Comparison of ENCODE assay signal across 1 cellular context in the genomic region with DNA sequence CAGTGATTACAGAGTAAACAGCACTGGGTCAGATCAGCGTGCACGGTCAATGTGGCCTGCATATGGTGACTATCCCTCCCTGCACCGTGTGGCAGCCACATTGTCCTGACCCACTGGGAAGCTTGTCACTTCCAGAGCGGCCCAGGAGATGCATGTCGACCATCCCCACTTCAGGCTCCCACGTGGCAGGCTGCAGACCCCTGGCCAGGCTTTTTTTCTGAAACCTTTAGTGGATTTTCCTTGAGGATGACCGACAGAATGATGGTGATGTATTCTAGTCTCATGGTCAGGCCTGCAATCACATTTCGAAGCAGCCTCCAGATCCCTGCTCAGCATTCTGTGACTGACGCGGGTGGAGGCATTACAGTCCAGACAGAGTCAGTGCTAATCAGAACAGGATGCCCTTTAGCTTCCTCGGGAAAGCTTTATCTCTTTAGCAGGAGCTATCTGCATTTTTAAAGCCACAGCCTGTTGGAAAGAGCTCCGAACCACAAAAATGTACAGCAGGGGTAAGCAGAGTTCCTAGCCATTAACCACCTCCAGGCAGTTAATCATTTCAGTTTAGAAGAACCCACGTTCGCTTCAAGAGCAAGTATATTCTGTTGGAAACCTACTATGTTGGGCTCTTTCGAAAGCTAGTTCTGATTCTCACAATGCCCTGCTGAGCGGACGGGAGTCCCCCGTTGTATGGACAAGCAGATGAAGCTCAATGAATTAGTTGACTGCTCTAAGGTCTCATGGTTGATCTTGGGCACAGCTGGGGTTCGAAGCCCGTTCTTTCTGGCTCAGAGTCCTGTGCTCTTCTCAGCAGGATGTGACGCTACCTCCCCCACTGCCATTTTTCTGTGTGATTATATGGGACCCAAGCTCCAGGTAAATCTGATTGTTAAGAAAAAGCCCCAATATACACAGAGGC.
A peak's percentile ranks its signal among the peaks of the same experiment; 100 is the strongest.
TF ChIP-seq lines count a peak whose summit lies in the region.

No MANE protein-coding gene starts in this region.

TF ChIP-seq in K562, 482 proteins besides CTCF, POLR2A, EP300 and RAD21 (continued from another document and continues in another):
- TF ChIP-seq PPARD (CRISPR knock-in tag; IDR thresholded peaks at IDR 0.05) = no peak
- TF ChIP-seq ZNF79 (CRISPR knock-in tag; IDR thresholded peaks at IDR 0.05; ENCODE audit: low read depth) = 0 out of 2 replicates have a peak, but pooled peaks have one; percentile 32
- TF ChIP-seq, protein P1, sequence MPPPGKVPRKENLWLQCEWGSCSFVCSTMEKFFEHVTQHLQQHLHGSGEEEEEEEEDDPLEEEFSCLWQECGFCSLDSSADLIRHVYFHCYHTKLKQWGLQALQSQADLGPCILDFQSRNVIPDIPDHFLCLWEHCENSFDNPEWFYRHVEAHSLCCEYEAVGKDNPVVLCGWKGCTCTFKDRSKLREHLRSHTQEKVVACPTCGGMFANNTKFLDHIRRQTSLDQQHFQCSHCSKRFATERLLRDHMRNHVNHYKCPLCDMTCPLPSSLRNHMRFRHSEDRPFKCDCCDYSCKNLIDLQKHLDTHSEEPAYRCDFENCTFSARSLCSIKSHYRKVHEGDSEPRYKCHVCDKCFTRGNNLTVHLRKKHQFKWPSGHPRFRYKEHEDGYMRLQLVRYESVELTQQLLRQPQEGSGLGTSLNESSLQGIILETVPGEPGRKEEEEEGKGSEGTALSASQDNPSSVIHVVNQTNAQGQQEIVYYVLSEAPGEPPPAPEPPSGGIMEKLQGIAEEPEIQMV (tag; conservative IDR thresholded peaks at IDR 0.05; ENCODE audit: low read depth) = no peak
- TF ChIP-seq, protein P2, sequence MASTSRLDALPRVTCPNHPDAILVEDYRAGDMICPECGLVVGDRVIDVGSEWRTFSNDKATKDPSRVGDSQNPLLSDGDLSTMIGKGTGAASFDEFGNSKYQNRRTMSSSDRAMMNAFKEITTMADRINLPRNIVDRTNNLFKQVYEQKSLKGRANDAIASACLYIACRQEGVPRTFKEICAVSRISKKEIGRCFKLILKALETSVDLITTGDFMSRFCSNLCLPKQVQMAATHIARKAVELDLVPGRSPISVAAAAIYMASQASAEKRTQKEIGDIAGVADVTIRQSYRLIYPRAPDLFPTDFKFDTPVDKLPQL (IDR thresholded peaks at IDR 0.05; ENCODE audit: extremely low read depth, insufficient read length) = no peak
- no peak for TF ChIP-seq CBX2 (IDR thresholded peaks at IDR 0.05; ENCODE audit: insufficient read depth, low read length, poor library complexity, severe bottlenecking)
- no peak for TF ChIP-seq SNRNP70 (optimal IDR thresholded peaks at IDR 0.05; ENCODE audit: low read depth, low read length)
- TF ChIP-seq NBN (IDR thresholded peaks at IDR 0.05; ENCODE audit: low read depth) = no peak
- TF ChIP-seq ZNF780A (CRISPR knock-in tag; IDR thresholded peaks at IDR 0.05) = 0 out of 2 replicates have a peak, but pooled peaks have one; percentile 5
- TF ChIP-seq SMARCA4 (IDR thresholded peaks at IDR 0.05) = peak; percentile 59; the same call in 1 of the 2 replicates
- no peak for TF ChIP-seq ZNF347 (CRISPR knock-in tag; IDR thresholded peaks at IDR 0.05; ENCODE audit: low read depth)
- no peak for TF ChIP-seq PRMT5 (CRISPR knock-in tag; IDR thresholded peaks at IDR 0.05)
- TF ChIP-seq, protein P3, sequence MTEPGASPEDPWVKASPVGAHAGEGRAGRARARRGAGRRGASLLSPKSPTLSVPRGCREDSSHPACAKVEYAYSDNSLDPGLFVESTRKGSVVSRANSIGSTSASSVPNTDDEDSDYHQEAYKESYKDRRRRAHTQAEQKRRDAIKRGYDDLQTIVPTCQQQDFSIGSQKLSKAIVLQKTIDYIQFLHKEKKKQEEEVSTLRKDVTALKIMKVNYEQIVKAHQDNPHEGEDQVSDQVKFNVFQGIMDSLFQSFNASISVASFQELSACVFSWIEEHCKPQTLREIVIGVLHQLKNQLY (CRISPR knock-in tag; conservative IDR thresholded peaks at IDR 0.05) = 0 out of 4 replicates have a peak, but pooled peaks of 1 of the 2 experiments have one; percentile 39
- TF ChIP-seq GATAD2B (IDR thresholded peaks at IDR 0.05; ENCODE audit: borderline replicate concordance) = no peak
- TF ChIP-seq RNF2 (IDR thresholded peaks at IDR 0.05) = peak; percentile 65; the same call in 1 of the 2 replicates
- TF ChIP-seq SLC30A9 (CRISPR knock-in tag; IDR thresholded peaks at IDR 0.05) = no peak
- no peak for TF ChIP-seq ZNF146 (CRISPR knock-in tag; IDR thresholded peaks at IDR 0.05; ENCODE audit: unreplicated experiment)
- TF ChIP-seq, protein P4, sequence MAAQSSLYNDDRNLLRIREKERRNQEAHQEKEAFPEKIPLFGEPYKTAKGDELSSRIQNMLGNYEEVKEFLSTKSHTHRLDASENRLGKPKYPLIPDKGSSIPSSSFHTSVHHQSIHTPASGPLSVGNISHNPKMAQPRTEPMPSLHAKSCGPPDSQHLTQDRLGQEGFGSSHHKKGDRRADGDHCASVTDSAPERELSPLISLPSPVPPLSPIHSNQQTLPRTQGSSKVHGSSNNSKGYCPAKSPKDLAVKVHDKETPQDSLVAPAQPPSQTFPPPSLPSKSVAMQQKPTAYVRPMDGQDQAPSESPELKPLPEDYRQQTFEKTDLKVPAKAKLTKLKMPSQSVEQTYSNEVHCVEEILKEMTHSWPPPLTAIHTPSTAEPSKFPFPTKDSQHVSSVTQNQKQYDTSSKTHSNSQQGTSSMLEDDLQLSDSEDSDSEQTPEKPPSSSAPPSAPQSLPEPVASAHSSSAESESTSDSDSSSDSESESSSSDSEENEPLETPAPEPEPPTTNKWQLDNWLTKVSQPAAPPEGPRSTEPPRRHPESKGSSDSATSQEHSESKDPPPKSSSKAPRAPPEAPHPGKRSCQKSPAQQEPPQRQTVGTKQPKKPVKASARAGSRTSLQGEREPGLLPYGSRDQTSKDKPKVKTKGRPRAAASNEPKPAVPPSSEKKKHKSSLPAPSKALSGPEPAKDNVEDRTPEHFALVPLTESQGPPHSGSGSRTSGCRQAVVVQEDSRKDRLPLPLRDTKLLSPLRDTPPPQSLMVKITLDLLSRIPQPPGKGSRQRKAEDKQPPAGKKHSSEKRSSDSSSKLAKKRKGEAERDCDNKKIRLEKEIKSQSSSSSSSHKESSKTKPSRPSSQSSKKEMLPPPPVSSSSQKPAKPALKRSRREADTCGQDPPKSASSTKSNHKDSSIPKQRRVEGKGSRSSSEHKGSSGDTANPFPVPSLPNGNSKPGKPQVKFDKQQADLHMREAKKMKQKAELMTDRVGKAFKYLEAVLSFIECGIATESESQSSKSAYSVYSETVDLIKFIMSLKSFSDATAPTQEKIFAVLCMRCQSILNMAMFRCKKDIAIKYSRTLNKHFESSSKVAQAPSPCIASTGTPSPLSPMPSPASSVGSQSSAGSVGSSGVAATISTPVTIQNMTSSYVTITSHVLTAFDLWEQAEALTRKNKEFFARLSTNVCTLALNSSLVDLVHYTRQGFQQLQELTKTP (IDR thresholded peaks at IDR 0.05; ENCODE audit: low read depth in 1 of 2, partially characterized antibody in 2 of 2) = peak in 1 of 2 experiments; percentile 10
- no peak for TF ChIP-seq ZNF445 (CRISPR knock-in tag; IDR thresholded peaks at IDR 0.05; ENCODE audit: low read depth)
- TF ChIP-seq TCFL5 (CRISPR knock-in tag; conservative IDR thresholded peaks at IDR 0.05) = no peak
- TF ChIP-seq ZNF324 (CRISPR knock-in tag; IDR thresholded peaks at IDR 0.05) = no peak
- TF ChIP-seq KAT2B (IDR thresholded peaks at IDR 0.05; ENCODE audit: low read depth, low read length) = no peak
- no peak for TF ChIP-seq SRSF9 (IDR thresholded peaks at IDR 0.05; ENCODE audit: borderline replicate concordance, low read depth, low read length)
- TF ChIP-seq BRD9 (IDR thresholded peaks at IDR 0.05; ENCODE audit: low read depth, partially characterized antibody) = no peak
- no peak for TF ChIP-seq MCM5 (IDR thresholded peaks at IDR 0.05; ENCODE audit: low read depth)
- no peak for TF ChIP-seq NFXL1 (CRISPR knock-in tag; IDR thresholded peaks at IDR 0.05)
- TF ChIP-seq GABPA (tag; conservative IDR thresholded peaks at IDR 0.05; ENCODE audit: low read depth) = 0 out of 2 replicates have a peak, but pooled peaks have one; percentile 12
- TF ChIP-seq, protein P5, sequence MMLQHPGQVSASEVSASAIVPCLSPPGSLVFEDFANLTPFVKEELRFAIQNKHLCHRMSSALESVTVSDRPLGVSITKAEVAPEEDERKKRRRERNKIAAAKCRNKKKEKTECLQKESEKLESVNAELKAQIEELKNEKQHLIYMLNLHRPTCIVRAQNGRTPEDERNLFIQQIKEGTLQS (IDR thresholded peaks at IDR 0.05) = no peak
- TF ChIP-seq, protein P5 (CRISPR knock-in tag; conservative IDR thresholded peaks at IDR 0.05) = no peak
- TF ChIP-seq, protein P6, sequence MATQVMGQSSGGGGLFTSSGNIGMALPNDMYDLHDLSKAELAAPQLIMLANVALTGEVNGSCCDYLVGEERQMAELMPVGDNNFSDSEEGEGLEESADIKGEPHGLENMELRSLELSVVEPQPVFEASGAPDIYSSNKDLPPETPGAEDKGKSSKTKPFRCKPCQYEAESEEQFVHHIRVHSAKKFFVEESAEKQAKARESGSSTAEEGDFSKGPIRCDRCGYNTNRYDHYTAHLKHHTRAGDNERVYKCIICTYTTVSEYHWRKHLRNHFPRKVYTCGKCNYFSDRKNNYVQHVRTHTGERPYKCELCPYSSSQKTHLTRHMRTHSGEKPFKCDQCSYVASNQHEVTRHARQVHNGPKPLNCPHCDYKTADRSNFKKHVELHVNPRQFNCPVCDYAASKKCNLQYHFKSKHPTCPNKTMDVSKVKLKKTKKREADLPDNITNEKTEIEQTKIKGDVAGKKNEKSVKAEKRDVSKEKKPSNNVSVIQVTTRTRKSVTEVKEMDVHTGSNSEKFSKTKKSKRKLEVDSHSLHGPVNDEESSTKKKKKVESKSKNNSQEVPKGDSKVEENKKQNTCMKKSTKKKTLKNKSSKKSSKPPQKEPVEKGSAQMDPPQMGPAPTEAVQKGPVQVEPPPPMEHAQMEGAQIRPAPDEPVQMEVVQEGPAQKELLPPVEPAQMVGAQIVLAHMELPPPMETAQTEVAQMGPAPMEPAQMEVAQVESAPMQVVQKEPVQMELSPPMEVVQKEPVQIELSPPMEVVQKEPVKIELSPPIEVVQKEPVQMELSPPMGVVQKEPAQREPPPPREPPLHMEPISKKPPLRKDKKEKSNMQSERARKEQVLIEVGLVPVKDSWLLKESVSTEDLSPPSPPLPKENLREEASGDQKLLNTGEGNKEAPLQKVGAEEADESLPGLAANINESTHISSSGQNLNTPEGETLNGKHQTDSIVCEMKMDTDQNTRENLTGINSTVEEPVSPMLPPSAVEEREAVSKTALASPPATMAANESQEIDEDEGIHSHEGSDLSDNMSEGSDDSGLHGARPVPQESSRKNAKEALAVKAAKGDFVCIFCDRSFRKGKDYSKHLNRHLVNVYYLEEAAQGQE (CRISPR knock-in tag; IDR thresholded peaks at IDR 0.05; ENCODE audit: low read depth) = no peak
- 0 out of 2 replicates have a peak, but pooled peaks have one; percentile 31 for TF ChIP-seq HOXB6 (CRISPR knock-in tag; IDR thresholded peaks at IDR 0.05; ENCODE audit: borderline replicate concordance)
- peak; percentile 59 for TF ChIP-seq NCOR1 (IDR thresholded peaks at IDR 0.05)
- TF ChIP-seq ZNF668 (CRISPR knock-in tag; IDR thresholded peaks at IDR 0.05) = no peak
- TF ChIP-seq BCOR (IDR thresholded peaks at IDR 0.05) = no peak
- TF ChIP-seq SETDB1 (IDR thresholded peaks at IDR 0.05; ENCODE audit: low read length) = no peak
- no peak for TF ChIP-seq SIN3B (IDR thresholded peaks at IDR 0.05; ENCODE audit: low read depth)
- TF ChIP-seq FOXK1 (CRISPR knock-in tag; IDR thresholded peaks at IDR 0.05; ENCODE audit: borderline replicate concordance) = no peak
- no peak for TF ChIP-seq IFI16 (CRISPR knock-in tag; IDR thresholded peaks at IDR 0.05)
- TF ChIP-seq, protein P7, sequence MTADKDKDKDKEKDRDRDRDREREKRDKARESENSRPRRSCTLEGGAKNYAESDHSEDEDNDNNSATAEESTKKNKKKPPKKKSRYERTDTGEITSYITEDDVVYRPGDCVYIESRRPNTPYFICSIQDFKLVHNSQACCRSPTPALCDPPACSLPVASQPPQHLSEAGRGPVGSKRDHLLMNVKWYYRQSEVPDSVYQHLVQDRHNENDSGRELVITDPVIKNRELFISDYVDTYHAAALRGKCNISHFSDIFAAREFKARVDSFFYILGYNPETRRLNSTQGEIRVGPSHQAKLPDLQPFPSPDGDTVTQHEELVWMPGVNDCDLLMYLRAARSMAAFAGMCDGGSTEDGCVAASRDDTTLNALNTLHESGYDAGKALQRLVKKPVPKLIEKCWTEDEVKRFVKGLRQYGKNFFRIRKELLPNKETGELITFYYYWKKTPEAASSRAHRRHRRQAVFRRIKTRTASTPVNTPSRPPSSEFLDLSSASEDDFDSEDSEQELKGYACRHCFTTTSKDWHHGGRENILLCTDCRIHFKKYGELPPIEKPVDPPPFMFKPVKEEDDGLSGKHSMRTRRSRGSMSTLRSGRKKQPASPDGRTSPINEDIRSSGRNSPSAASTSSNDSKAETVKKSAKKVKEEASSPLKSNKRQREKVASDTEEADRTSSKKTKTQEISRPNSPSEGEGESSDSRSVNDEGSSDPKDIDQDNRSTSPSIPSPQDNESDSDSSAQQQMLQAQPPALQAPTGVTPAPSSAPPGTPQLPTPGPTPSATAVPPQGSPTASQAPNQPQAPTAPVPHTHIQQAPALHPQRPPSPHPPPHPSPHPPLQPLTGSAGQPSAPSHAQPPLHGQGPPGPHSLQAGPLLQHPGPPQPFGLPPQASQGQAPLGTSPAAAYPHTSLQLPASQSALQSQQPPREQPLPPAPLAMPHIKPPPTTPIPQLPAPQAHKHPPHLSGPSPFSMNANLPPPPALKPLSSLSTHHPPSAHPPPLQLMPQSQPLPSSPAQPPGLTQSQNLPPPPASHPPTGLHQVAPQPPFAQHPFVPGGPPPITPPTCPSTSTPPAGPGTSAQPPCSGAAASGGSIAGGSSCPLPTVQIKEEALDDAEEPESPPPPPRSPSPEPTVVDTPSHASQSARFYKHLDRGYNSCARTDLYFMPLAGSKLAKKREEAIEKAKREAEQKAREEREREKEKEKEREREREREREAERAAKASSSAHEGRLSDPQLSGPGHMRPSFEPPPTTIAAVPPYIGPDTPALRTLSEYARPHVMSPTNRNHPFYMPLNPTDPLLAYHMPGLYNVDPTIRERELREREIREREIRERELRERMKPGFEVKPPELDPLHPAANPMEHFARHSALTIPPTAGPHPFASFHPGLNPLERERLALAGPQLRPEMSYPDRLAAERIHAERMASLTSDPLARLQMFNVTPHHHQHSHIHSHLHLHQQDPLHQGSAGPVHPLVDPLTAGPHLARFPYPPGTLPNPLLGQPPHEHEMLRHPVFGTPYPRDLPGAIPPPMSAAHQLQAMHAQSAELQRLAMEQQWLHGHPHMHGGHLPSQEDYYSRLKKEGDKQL (CRISPR knock-in tag; IDR thresholded peaks at IDR 0.05; ENCODE audit: borderline replicate concordance) = no peak
- no peak for TF ChIP-seq WHSC1 (IDR thresholded peaks at IDR 0.05; ENCODE audit: low read length)
- TF ChIP-seq RBM39 (optimal IDR thresholded peaks at IDR 0.05; ENCODE audit: low read depth, low read length) = no peak
- TF ChIP-seq KHSRP (IDR thresholded peaks at IDR 0.05) = no peak
